ENCODE assay signal across 8 cellular contexts in genomic region chr9:35072461-35073275, GRCh38. TPM values are rescaled to one million over a fixed set of nuclear protein-coding genes. Genes with fewer than 3 reads are reported as not detected.
DNase-seq lines count a peak whose midpoint lies in the region; ATAC-seq and TF ChIP-seq lines count a peak whose summit lies in the region.

VCP (minus strand) TSS chr9:35072625; CDS start chr9:35072353, 272 bp downstream.

- in situ Hi-C loops in HAP-1 (cut with MboI; ENCODE audit: low sequenced_read_pairs), result no loop called here

- TF ChIP-seq CTCF in MM.1S (IDR thresholded peaks at IDR 0.05; ENCODE audit: low read length) (no peak), fibroblast of the aortic adventitia (IDR thresholded peaks at IDR 0.05; ENCODE audit: insufficient read depth, low read length) (no peak), nephron (IDR thresholded peaks at IDR 0.05; ENCODE audit: unreplicated experiment in 3 of 3) (no peak)

- H3K4me3 ChIP-seq in HAP-1 (peak within 1 kb of the TSS; percentile 81), MM.1S (ENCODE audit: low read length) (peak within 1 kb of the TSS; percentile 83), fibroblast of the aortic adventitia (ENCODE audit: low read depth, low read length) (peak within 1 kb of the TSS; percentile 90)

- peak; percentile 92 for ATAC-seq in stimulated activated naive CD8-positive, alpha-beta T cell treated with anti-CD3 and anti-CD28 coated beads, Interleukin-15, amount 100 ng/mL, for 72 hours

- peaks cover 76% of the 10 kb centered on the region for H3K79me2 ChIP-seq in MM.1S (ENCODE audit: low read length)

- H3K36me3 ChIP-seq in ES-I3 (ENCODE audit: insufficient read depth, low read length) (peaks cover 22% of the 10 kb centered on the region), HAP-1 (replicated peaks) (peaks cover 66% of the 10 kb centered on the region), MM.1S (replicated peaks; ENCODE audit: insufficient read depth, low read length) (peaks cover 7% of the 10 kb centered on the region; the same call in 1 of the 2 replicates)

- H3K4me1 ChIP-seq in ES-I3 (ENCODE audit: insufficient read depth, low read length), result peaks cover 10% of the 10 kb centered on the region; the same call in 1 of the 2 replicates
- H3K4me1 ChIP-seq in HAP-1, result peaks cover 13% of the 10 kb centered on the region
- H3K4me1 ChIP-seq in MM.1S (ENCODE audit: low read length), result peaks cover 16% of the 10 kb centered on the region

- DNase-seq in HAP-1 (ENCODE audit: low spot score in 2 of 2) (peak; percentile 98), MM.1S (peak; percentile 99), SIG-M5 (lab: John Stamatoyannopoulos, UW) (peak; percentile 94), activated gamma-delta T cell (lab: John Stamatoyannopoulos, UW) (peak; percentile 87), fibroblast of the aortic adventitia (ENCODE audit: low read depth) (peak; percentile 99)
- DNase-seq in stimulated activated naive CD8-positive, alpha-beta T cell treated with anti-CD3 and anti-CD28 coated beads, Interleukin-15, amount 100 ng/mL, for 72 hours, result peak; percentile 96 to 99

- peak within 1 kb of the TSS; percentile 98 for H3K27ac ChIP-seq in MM.1S (ENCODE audit: low read length)

- H3K4me2 ChIP-seq in MM.1S (ENCODE audit: low read depth, low read length), result peak within 1 kb of the TSS; percentile 97; the same call in 1 of the 2 replicates

- peaks cover 52% of the 10 kb centered on the region for H3F3A ChIP-seq in MM.1S (ENCODE audit: insufficient read depth, low read length)

- H3K9me3 ChIP-seq in ES-I3 (ENCODE audit: control insufficient read depth, insufficient read depth, low read length), result no peaks in the 10 kb centered on the region
- no peaks in the 10 kb centered on the region for H3K9me3 ChIP-seq in HAP-1
- H3K9me3 ChIP-seq in MM.1S (replicated peaks; ENCODE audit: insufficient read depth, low read length), result no peaks in the 10 kb centered on the region

- H3K9ac ChIP-seq in ES-I3 (ENCODE audit: low read depth, low read length) (peak within 1 kb of the TSS; percentile 99), MM.1S (ENCODE audit: low read length) (peak within 1 kb of the TSS; percentile 99)

- H3K4me3 Mint-ChIP-seq in nephron, result peak within 1 kb of the TSS; percentile 85 to 90 (median 90)
- peak within 1 kb of the TSS; percentile 94 for H3K4me3 Mint-ChIP-seq in stimulated activated naive CD8-positive, alpha-beta T cell treated with anti-CD3 and anti-CD28 coated beads, Interleukin-15, amount 100 ng/mL, for 72 hours

- peak within 1 kb of the TSS; percentile 94 to 97 (median 96) for H3K27ac Mint-ChIP-seq in nephron
- H3K27ac Mint-ChIP-seq in stimulated activated naive CD8-positive, alpha-beta T cell treated with anti-CD3 and anti-CD28 coated beads, Interleukin-15, amount 100 ng/mL, for 72 hours, result peak within 1 kb of the TSS; percentile 96 to 98

- H3K27me3 Mint-ChIP-seq in nephron (ENCODE audit: low read depth), result no peaks in the 10 kb centered on the region
- H3K27me3 Mint-ChIP-seq in stimulated activated naive CD8-positive, alpha-beta T cell treated with anti-CD3 and anti-CD28 coated beads, Interleukin-15, amount 100 ng/mL, for 72 hours, result no peaks in the 10 kb centered on the region

- peaks cover 32% of the 10 kb centered on the region for H4K20me1 ChIP-seq in MM.1S (ENCODE audit: insufficient read depth, low read length)

- H3K27me3 ChIP-seq in HAP-1 (ENCODE audit: low read depth), result no peaks in the 10 kb centered on the region
- no peaks in the 10 kb centered on the region for H3K27me3 ChIP-seq in MM.1S (replicated peaks; ENCODE audit: insufficient read depth, low read length)

- H3K9me2 ChIP-seq in MM.1S (replicated peaks; ENCODE audit: insufficient read depth, low read length), result no peaks in the 10 kb centered on the region

- H3K4me1 Mint-ChIP-seq in nephron, result peaks cover 47% of the 10 kb centered on the region
- H3K4me1 Mint-ChIP-seq in stimulated activated naive CD8-positive, alpha-beta T cell treated with anti-CD3 and anti-CD28 coated beads, Interleukin-15, amount 100 ng/mL, for 72 hours, result peaks cover 74% of the 10 kb centered on the region

- peaks cover 45% of the 10 kb centered on the region for H3K36me3 Mint-ChIP-seq in nephron (ENCODE audit: low read depth)

- peak within 1 kb of the TSS; percentile 32; the same call in 1 of the 2 replicates for H2AFZ ChIP-seq in MM.1S (ENCODE audit: low read length)

- no peaks in the 10 kb centered on the region for H3K9me3 Mint-ChIP-seq in nephron
- no peaks in the 10 kb centered on the region for H3K9me3 Mint-ChIP-seq in stimulated activated naive CD8-positive, alpha-beta T cell treated with anti-CD3 and anti-CD28 coated beads, Interleukin-15, amount 100 ng/mL, for 72 hours

RNA-seq across cellular contexts. Expression of gene VCP, which starts in this region (rescaled TPM):
- 203 and 210 TPM in 2 replicates for total RNA-seq in fibroblast of the aortic adventitia (ENCODE audit: low replicate concordance)

Comparison
In these comparisons a context has a peak if more than half of its experiments do, and no peak if none do; other contexts are left out.
1. Peak in every context shown above with its lines: DNase-seq, ATAC-seq, H3K4me3 ChIP-seq and H3K27ac ChIP-seq.